Comparison of ENCODE assay signal across 10 cellular contexts in genomic region chr16:471353-472198, GRCh38. TPM values are rescaled to one million over a fixed set of nuclear protein-coding genes. Genes with fewer than 3 reads are reported as not detected.
DNase-seq lines count a peak whose midpoint lies in the region; ATAC-seq and TF ChIP-seq lines count a peak whose summit lies in the region.
"Had no signal": no experiment of that assay in that cellular context is flagged by ENCODE, and none has a peak within 500 bp of the region (broad histone marks: within the 10 kb centered on the region; RNA-seq: fewer than 3 reads in every experiment).

No MANE protein-coding gene starts in this region.

- DNase-seq in mammary epithelial cell = peak; percentile 73
- peak; percentile 9 for DNase-seq in smooth muscle cell (lab: John Stamatoyannopoulos, UW; ENCODE audit: unreplicated experiment)
- no peak for DNase-seq in activated CD4-positive, alpha-beta memory T cell treated with anti-CD3 and anti-CD28 coated beads for 36 hours
- DNase-seq in NCI-H526 treated with DMSO at 0.1 percent for 48 hours (lab: John Stamatoyannopoulos, UW) = no peak
- DNase-seq: activated naive CD4-positive, alpha-beta T cell treated with Interleukin-2 at 50 U/mL for 16 hours; NCI-H2227 treated with DMSO at 0.1 percent for 48 hours; stimulated activated naive CD4-positive, alpha-beta T cell had no signal

- no peak overlapping the region for H3K4me3 Mint-ChIP-seq in activated CD4-positive, alpha-beta memory T cell treated with anti-CD3 and anti-CD28 coated beads for 36 hours

- no peaks in the 10 kb centered on the region for H3K27me3 Mint-ChIP-seq in activated CD4-positive, alpha-beta memory T cell treated with anti-CD3 and anti-CD28 coated beads for 36 hours

- H3K9me3 Mint-ChIP-seq in activated CD4-positive, alpha-beta memory T cell treated with anti-CD3 and anti-CD28 coated beads for 36 hours = no peaks in the 10 kb centered on the region

- peaks cover 5% of the 10 kb centered on the region for H3K4me1 Mint-ChIP-seq in activated CD4-positive, alpha-beta memory T cell treated with anti-CD3 and anti-CD28 coated beads for 36 hours (ENCODE audit: low read depth)

- H3K36me3 ChIP-seq in HEK293 (ENCODE audit: control insufficient read depth in 2 of 2, insufficient read depth in 1 of 2, low read length in 2 of 2) (peaks cover 0 to 32% of the 10 kb centered on the region in 2 experiments; a peak in 1 of 3 replicates), mammary epithelial cell (ENCODE audit: insufficient read depth, low read length) (no peaks in the 10 kb centered on the region), iPS-20b (ENCODE audit: insufficient read depth, low read depth, low read length) (peaks cover 6% of the 10 kb centered on the region; the same call in 1 of the 2 replicates), smooth muscle cell (ENCODE audit: low read depth) (no peaks in the 10 kb centered on the region)

- 21% methylated on average over 24 of the region's 32 CpGs for WGBS in mammary epithelial cell (ENCODE audit: low coverage, missing lambda C conversion rate)
- 70% methylated on average over 32 of the region's 32 CpGs for WGBS in smooth muscle cell (ENCODE audit: low lambda C conversion rate)

- H3K36me3 Mint-ChIP-seq in activated CD4-positive, alpha-beta memory T cell treated with anti-CD3 and anti-CD28 coated beads for 36 hours = peaks cover 8% of the 10 kb centered on the region

- in situ Hi-C loops in mammary epithelial cell (cut with MboI; ENCODE audit: low sequenced_read_pairs in 2 of 2) = no loop called here

- POLR2A ChIA-PET in HEK293 (lab: Yijun Ruan, JAX) = no interaction called here
- POLR2A ChIA-PET in activated CD4-positive, alpha-beta memory T cell treated with anti-CD3 and anti-CD28 coated beads for 36 hours (lab: Charles Lee) = no interaction called here

- no peak for ATAC-seq in activated CD4-positive, CD25-positive, alpha-beta regulatory T cell treated with anti-CD3 and anti-CD28 coated beads, Interleukin-2, amount 50 U/mL, for 24 hours

- H2AFZ ChIP-seq in mammary epithelial cell (ENCODE audit: low read depth, low read length) = peak overlapping the region; percentile 88
- no peak overlapping the region for H2AFZ ChIP-seq in smooth muscle cell (ENCODE audit: low read depth)

- H3K27ac ChIP-seq in HEK293 (ENCODE audit: extremely low read depth, low read depth, low read length) (no peak overlapping the region), mammary epithelial cell (ENCODE audit: insufficient read depth, low read depth, low read length) (peak overlapping the region; percentile 34), iPS-20b (ENCODE audit: low read length) (peak overlapping the region; percentile 43), smooth muscle cell (ENCODE audit: low read depth) (no peak overlapping the region)

- no TSS peak for BruUV-seq in mammary epithelial cell (replicated peaks; lab: Mats Ljungman, UMichigan)

- dilution Hi-C loops in mammary epithelial cell (cut with HindIII; ENCODE audit: low sequenced_read_pairs) = no loop called here

- H3F3A ChIP-seq in smooth muscle cell (ENCODE audit: low read depth) = no peaks in the 10 kb centered on the region

- H4K20me1 ChIP-seq in mammary epithelial cell (ENCODE audit: insufficient read depth, low read length) (no peaks in the 10 kb centered on the region), smooth muscle cell (ENCODE audit: low read depth) (peaks cover 82% of the 10 kb centered on the region)

- H3K9ac ChIP-seq in mammary epithelial cell (ENCODE audit: insufficient read depth, low read length) (peak overlapping the region; percentile 47), iPS-20b (ENCODE audit: low read depth, low read length) (peak overlapping the region; percentile 34; the same call in 1 of the 2 replicates), smooth muscle cell (ENCODE audit: low read depth) (no peak overlapping the region)

- H3K9me3 ChIP-seq in HEK293 (ENCODE audit: control insufficient read depth, insufficient read depth, low read depth, low read length) (no peaks in the 10 kb centered on the region), mammary epithelial cell (replicated peaks; ENCODE audit: insufficient read depth, low read length) (no peaks in the 10 kb centered on the region), iPS-20b (ENCODE audit: insufficient read depth, low read depth, low read length) (no peaks in the 10 kb centered on the region), smooth muscle cell (replicated peaks; ENCODE audit: low read depth) (no peaks in the 10 kb centered on the region)

- no peaks in the 10 kb centered on the region for H3K27me3 ChIP-seq in mammary epithelial cell (ENCODE audit: insufficient read depth, low read length)
- H3K27me3 ChIP-seq in iPS-20b (ENCODE audit: insufficient read depth, low read length) = no peaks in the 10 kb centered on the region
- no peaks in the 10 kb centered on the region for H3K27me3 ChIP-seq in smooth muscle cell (ENCODE audit: low read depth)

- H3K4me2 ChIP-seq in mammary epithelial cell (ENCODE audit: insufficient read depth, low read depth, low read length) (peak overlapping the region; percentile 90), smooth muscle cell (peak overlapping the region; percentile 2)

- no peak overlapping the region for H3K4me3 ChIP-seq in HEK293 (ENCODE audit: low read depth, low read length)
- peak overlapping the region in 1 of 3 experiments; percentile 18 for H3K4me3 ChIP-seq in mammary epithelial cell (replicated peaks in 1 of 3; ENCODE audit: insufficient read depth in 1 of 3, low read depth in 2 of 3, low read length in 3 of 3)
- peak overlapping the region; percentile 12; the same call in 1 of the 2 replicates for H3K4me3 ChIP-seq in iPS-20b (ENCODE audit: low read length)
- no peak overlapping the region for H3K4me3 ChIP-seq in smooth muscle cell

- CTCF ChIA-PET in HEK293 (lab: Yijun Ruan, JAX) = interaction anchor here (0.6 to 1.0 kb wide), 3 partner anchors 16 to 80 kb away, joined by 3 to 5 read pairs (median 3); no protein-coding TSS in a partner anchor
- CTCF ChIA-PET in mammary epithelial cell (lab: Charles Lee; ENCODE audit: low non-redundant PET) = no interaction called here
- CTCF ChIA-PET in activated CD4-positive, alpha-beta memory T cell treated with anti-CD3 and anti-CD28 coated beads for 36 hours (lab: Charles Lee) = no interaction called here

- H3K4me1 ChIP-seq in HEK293 (ENCODE audit: control insufficient read depth, insufficient read depth, low read length) (0 out of 2 replicates have a peak, but pooled peaks cover 4% of the 10 kb centered on the region), mammary epithelial cell (ENCODE audit: insufficient read depth, low read length) (peaks cover 17% of the 10 kb centered on the region), iPS-20b (ENCODE audit: insufficient read depth, low read length) (peaks cover 20% of the 10 kb centered on the region; the same call in 1 of the 2 replicates), smooth muscle cell (ENCODE audit: low read depth) (peaks cover 5% of the 10 kb centered on the region)

- intact Hi-C loops in mammary epithelial cell (cut with micrococcal nuclease) = no loop called here
- intact Hi-C loops in activated CD4-positive, alpha-beta memory T cell treated with anti-CD3 and anti-CD28 coated beads for 36 hours (cut with micrococcal nuclease) = no loop called here

- H3K79me2 ChIP-seq in mammary epithelial cell (ENCODE audit: insufficient read depth, low read length) (no peaks in the 10 kb centered on the region), smooth muscle cell (ENCODE audit: low read depth) (peaks cover 4% of the 10 kb centered on the region)

- no peak overlapping the region for H3K27ac Mint-ChIP-seq in activated CD4-positive, alpha-beta memory T cell treated with anti-CD3 and anti-CD28 coated beads for 36 hours

- TF ChIP-seq CTCF in HEK293 (tag by site-specific recombination; IDR thresholded peaks at IDR 0.05) = no peak
- TF ChIP-seq CTCF in mammary epithelial cell (conservative IDR thresholded peaks at IDR 0.05 in 1 of 2, IDR thresholded peaks at IDR 0.05 in 1 of 2; ENCODE audit: extremely low read depth in 1 of 2, insufficient read depth in 1 of 2, low read depth in 1 of 2, low read length in 2 of 2) = no peak
- no peak for TF ChIP-seq CTCF in smooth muscle cell (IDR thresholded peaks at IDR 0.05; ENCODE audit: borderline replicate concordance, insufficient read depth, poor library complexity, severe bottlenecking)

TF ChIP-seq in HEK293, 187 proteins besides CTCF, POLR2A, EP300 and RAD21 (continues in another document):
- TF ChIP-seq HOXD13 (CRISPR knock-in tag; IDR thresholded peaks at IDR 0.05; ENCODE audit: borderline replicate concordance) = no peak
- no peak for TF ChIP-seq ZNF747 (tag by site-specific recombination; IDR thresholded peaks at IDR 0.05)
- peak; percentile 88 for TF ChIP-seq ZFHX2 (tag by site-specific recombination; conservative IDR thresholded peaks at IDR 0.05)
- peak; percentile 89 for TF ChIP-seq ZBTB21 (tag by site-specific recombination; IDR thresholded peaks at IDR 0.05)
- TF ChIP-seq PATZ1 (tag by site-specific recombination; IDR thresholded peaks at IDR 0.05) = peak; percentile 75
- TF ChIP-seq ZNF791 (tag by site-specific recombination; IDR thresholded peaks at IDR 0.05) = no peak
- peak; percentile 71 for TF ChIP-seq ZBTB17 (tag by site-specific recombination; IDR thresholded peaks at IDR 0.05)

RNA-seq across cellular contexts. Expression of gene RAB11FIP3, which starts 46.1 kb away (rescaled TPM):
- total RNA-seq in mammary epithelial cell (10 to 100 TPM; 14.2 to 30.4 TPM), smooth muscle cell (9.0 and 19.5 TPM in 2 replicates)
- polyA plus RNA-seq in mammary epithelial cell (7.3 TPM), smooth muscle cell (20.4 and 25.7 TPM in 2 replicates)
- polyA minus RNA-seq in mammary epithelial cell = 74.8 TPM
- 10 to 100 TPM; 14.8 to 18.4 TPM for total RNA-seq in activated CD4-positive, alpha-beta memory T cell treated with anti-CD3 and anti-CD28 coated beads for 36 hours

RNA-seq across cellular contexts. Expression of gene CAPN15, which starts 55.9 kb away (rescaled TPM):
- 10 to 100 TPM; 32.8 to 58.5 TPM for total RNA-seq in mammary epithelial cell
- polyA plus RNA-seq in mammary epithelial cell = 18.9 TPM
- polyA minus RNA-seq in mammary epithelial cell = 10.6 TPM
- 8.6 and 14.7 TPM in 2 replicates for total RNA-seq in smooth muscle cell
- polyA plus RNA-seq in smooth muscle cell = 18.7 and 23.6 TPM in 2 replicates
- total RNA-seq in activated CD4-positive, alpha-beta memory T cell treated with anti-CD3 and anti-CD28 coated beads for 36 hours = 10 to 100 TPM; 69.7 to 76.2 TPM

Comparison
In these comparisons a context has a peak if more than half of its experiments do, and no peak if none do; other contexts are left out.
1. H3K27ac ChIP-seq: peak in mammary epithelial cell (single experiment) and iPS-20b (single experiment); none in HEK293 (single experiment) and smooth muscle cell (single experiment).
2. DNase-seq: peak in mammary epithelial cell (single experiment) and smooth muscle cell (single experiment); none in activated CD4-positive, alpha-beta memory T cell treated with anti-CD3 and anti-CD28 coated beads for 36 hours (single experiment) and NCI-H526 treated with DMSO at 0.1 percent for 48 hours (single experiment).